In genomic region chr15:58212909-58213526, GRCh38 we compare ENCODE assay signal across 8 cellular contexts.
DNase-seq lines count a peak whose midpoint lies in the region; ATAC-seq and TF ChIP-seq lines count a peak whose summit lies in the region.

No MANE protein-coding gene starts in this region.

- ATAC-seq in HG02759 (IDR thresholded peaks at IDR 0.05; ENCODE audit: unreplicated experiment) (no peak), GM18502 (IDR thresholded peaks at IDR 0.05; ENCODE audit: poor library complexity, unreplicated experiment) (no peak)

- no peak overlapping the region for H3K27ac Mint-ChIP-seq in nephron progenitor cell

- TF ChIP-seq CTCF in nephron progenitor cell (IDR thresholded peaks at IDR 0.05), result peak; percentile 53

- H3K4me3 Mint-ChIP-seq in nephron progenitor cell, result no peak overlapping the region

- DNase-seq in NCI-H345 (lab: John Stamatoyannopoulos, UW) (peak; percentile 33), NCI-H345 treated with DMSO at 0.1 percent for 48 hours (lab: John Stamatoyannopoulos, UW; ENCODE audit: unreplicated experiment) (no peak), NCI-H446 treated with DMSO at 0.1 percent for 48 hours (lab: John Stamatoyannopoulos, UW) (peak; percentile 33), dedifferentiated amniotic fluid mesenchymal stem cell (ENCODE audit: extremely low spot score) (peak; percentile 54), nephron progenitor cell (no peak), SW480 (ENCODE audit: low spot score) (no peak)

- no peaks in the 10 kb centered on the region for H3K36me3 Mint-ChIP-seq in nephron progenitor cell (ENCODE audit: low read depth)

- no peaks in the 10 kb centered on the region for H3K27me3 Mint-ChIP-seq in nephron progenitor cell (ENCODE audit: low read depth, poor library complexity)

- H3K9me3 Mint-ChIP-seq in nephron progenitor cell, result peaks cover 5% of the 10 kb centered on the region

- peaks cover 19% of the 10 kb centered on the region for H3K4me1 Mint-ChIP-seq in nephron progenitor cell

Comparison
In these comparisons a context has a peak if more than half of its experiments do, and no peak if none do; other contexts are left out.
1. DNase-seq: peak in NCI-H345 (single experiment), NCI-H446 treated with DMSO at 0.1 percent for 48 hours (single experiment) and dedifferentiated amniotic fluid mesenchymal stem cell (single experiment); none in NCI-H345 treated with DMSO at 0.1 percent for 48 hours (single experiment), nephron progenitor cell (single experiment) and SW480 (single experiment).